Comparison of ENCODE assay signal across 27 cellular contexts in the genomic region with DNA sequence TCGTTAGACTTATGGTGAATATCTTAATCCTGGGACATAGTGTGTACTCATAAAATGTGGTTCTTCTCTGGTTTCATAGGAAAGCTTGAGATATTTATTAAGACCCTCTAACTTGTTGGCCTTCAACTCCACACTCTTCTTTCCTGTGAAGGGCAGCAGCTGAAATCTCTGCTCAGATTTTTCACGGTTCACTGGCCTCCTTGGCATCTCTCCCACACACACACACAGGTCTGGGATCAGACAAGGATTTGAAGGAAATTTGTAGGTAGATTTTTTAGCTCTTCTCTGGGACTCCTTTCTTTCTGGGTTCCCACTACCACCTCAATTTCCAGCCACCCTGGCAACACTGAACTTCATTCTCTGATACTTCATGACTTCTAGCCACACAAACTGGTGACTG.
DNase-seq lines count a peak whose midpoint lies in the region; ATAC-seq, FAIRE-seq and TF ChIP-seq lines count a peak whose summit lies in the region.
"Had no signal": no experiment of that assay in that cellular context is flagged by ENCODE, and none has a peak within 500 bp of the region (broad histone marks: within the 10 kb centered on the region; RNA-seq: fewer than 3 reads in every experiment).

No MANE protein-coding gene starts in this region.

- intact Hi-C loops in right lobe of liver (cut with DNase I), result no loop called here
- intact Hi-C loops in HepG2 (cut with micrococcal nuclease; ENCODE audit: unreplicated experiment), result no loop called here

- H3K27ac ChIP-seq in right lobe of liver, result no peak overlapping the region
- no peak overlapping the region for H3K27ac ChIP-seq in HepG2 (ENCODE audit: extremely low read length, insufficient read depth, low read length)
- peak overlapping the region; percentile 68 for H3K27ac ChIP-seq in VCaP
- H3K27ac ChIP-seq: BLaER1, SJSA1, tibial nerve, WERI-Rb-1 had no signal

- DNase-seq in right lobe of liver, result no peak
- no peak for DNase-seq in HepG2 (ENCODE audit: low spot score)
- DNase-seq in kidney tubule cell (ENCODE audit: low spot score), result peak; percentile 52
- DNase-seq in NCI-H748 treated with DMSO at 0.1 percent for 48 hours (lab: John Stamatoyannopoulos, UW), result no peak
- no peak for DNase-seq in activated CD8-positive, alpha-beta memory T cell treated with anti-CD3 and anti-CD28 coated beads, Interleukin-2, amount 50 U/mL, for 48 hours
- DNase-seq: activated CD4-positive, alpha-beta T cell treated with anti-CD3 and anti-CD28 coated beads for 48 hours; activated effector memory CD4-positive, alpha-beta T cell treated with Interleukin-2 at 50 U/mL for 16 hours; activated T-cell treated with anti-CD3 and anti-CD28 coated beads for 4 hours; effector CD4-positive, alpha-beta T cell; GOT3; immature natural killer cell; IMR-90; midbrain; naive thymus-derived CD4-positive, alpha-beta T cell; NCI-H1930; RPMI8226; stimulated activated CD4-positive, alpha-beta T cell treated with anti-CD3 and anti-CD28 coated beads, Interleukin-4, amount 100 ng/mL, for 1 hour; T-helper 9 cell; WERI-Rb-1 had no signal

- in situ Hi-C loops in HepG2 (cut with HindIII; ENCODE audit: extremely low pct_ligation_motif_present, low pct_unique_long_range_greater_than_20kb), result no loop called here

- TF ChIP-seq CTCF in right lobe of liver (IDR thresholded peaks at IDR 0.05), result no peak
- TF ChIP-seq CTCF in HepG2 (CRISPR knock-in tag; IDR thresholded peaks at IDR 0.05), result no peak
- no peak for TF ChIP-seq CTCF in VCaP (conservative IDR thresholded peaks at IDR 0.05)

- no peak for TF ChIP-seq RAD21 in HepG2 (CRISPR knock-in tag; IDR thresholded peaks at IDR 0.05)

- TF ChIP-seq POLR2A in right lobe of liver (IDR thresholded peaks at IDR 0.05), result no peak
- no peak for TF ChIP-seq POLR2A in HepG2 (IDR thresholded peaks at IDR 0.05; ENCODE audit: insufficient read depth in 1 of 2, low read depth in 2 of 2, low read length in 2 of 2)

- BruUV-seq in HepG2 (replicated peaks; lab: Mats Ljungman, UMichigan), result no TSS peak

- H3K9me3 ChIP-seq in right lobe of liver (no peaks in the 10 kb centered on the region), HepG2 (ENCODE audit: low read length) (no peaks in the 10 kb centered on the region)
- H3K9me3 ChIP-seq: BLaER1, SJSA1 had no signal

- ATAC-seq in right lobe of liver, result peak in 3 of 4 donors; percentile 30 to 45 (median 41)
- ATAC-seq in HepG2, result no peak
- no peak for ATAC-seq in GM19452 (IDR thresholded peaks at IDR 0.05; ENCODE audit: unreplicated experiment)
- ATAC-seq: activated naive CD4-positive, alpha-beta T cell treated with anti-CD3 and anti-CD28 coated beads, Interleukin-2, amount 50 U/mL, for 72 hours; naive thymus-derived CD4-positive, alpha-beta T cell had no signal

- H3K79me2 ChIP-seq in HepG2 (ENCODE audit: insufficient read depth, low read length), result no peaks in the 10 kb centered on the region

- H3K27me3 ChIP-seq in right lobe of liver, result no peaks in the 10 kb centered on the region
- H3K27me3 ChIP-seq in HepG2 (ENCODE audit: control insufficient read depth in 1 of 2, insufficient read depth in 2 of 2, low read length in 2 of 2), result no peaks in the 10 kb centered on the region
- H3K27me3 ChIP-seq: BLaER1, SJSA1, tibial nerve had no signal

- FAIRE-seq in HepG2 (lab: Jason Lieb, UNC), result no peak
- FAIRE-seq: bronchial epithelial cell, colon had no signal

- POLR2A ChIA-PET in HepG2 (lab: Yijun Ruan, JAX), result no interaction called here

- H3K9ac ChIP-seq in HepG2 (ENCODE audit: insufficient read depth, low read depth, low read length), result no peak overlapping the region
- H3K9ac ChIP-seq: BLaER1 had no signal

- no peak overlapping the region for H2AFZ ChIP-seq in HepG2 (ENCODE audit: low read length)

- 19% methylated on average over 1 of the region's 2 CpGs for WGBS in right lobe of liver (ENCODE audit: insufficient coverage, low coverage, low lambda C conversion rate, missing lambda C conversion rate)
- 61% methylated on average over 2 of the region's 2 CpGs for WGBS in HepG2 (ENCODE audit: low lambda C conversion rate)

- H3K4me1 ChIP-seq in right lobe of liver, result peaks cover 0 to 7% (median 0%) of the 10 kb centered on the region in 4 donors
- H3K4me1 ChIP-seq in HepG2 (ENCODE audit: insufficient read depth, low read length), result no peaks in the 10 kb centered on the region
- H3K4me1 ChIP-seq: BLaER1, SJSA1, tibial nerve had no signal

- H3K36me3 ChIP-seq in right lobe of liver, result no peaks in the 10 kb centered on the region
- H3K36me3 ChIP-seq in HepG2 (replicated peaks in 1 of 2; ENCODE audit: control insufficient read depth in 1 of 2, insufficient read depth in 2 of 2, low read length in 2 of 2), result no peaks in the 10 kb centered on the region
- H3K36me3 ChIP-seq: BLaER1, SJSA1, tibial nerve, WERI-Rb-1 had no signal

- no peak overlapping the region for H3K4me2 ChIP-seq in HepG2 (ENCODE audit: low read depth, low read length)
- H3K4me2 ChIP-seq: BLaER1 had no signal

- CTCF ChIA-PET in HepG2 (lab: Yijun Ruan, JAX; ENCODE audit: low intra/inter-chr PET ratio, low total read pairs), result no interaction called here

- H4K20me1 ChIP-seq in HepG2 (ENCODE audit: insufficient read depth, low read length), result no peaks in the 10 kb centered on the region
- H4K20me1 ChIP-seq: BLaER1 had no signal

- TF ChIP-seq EP300 in HepG2 (IDR thresholded peaks at IDR 0.05; ENCODE audit: low read depth in 2 of 2, low read length in 2 of 2), result no peak
- no peak for TF ChIP-seq EP300 in HepG2 (CRISPR knock-in tag; IDR thresholded peaks at IDR 0.05; ENCODE audit: borderline replicate concordance)

- no peak overlapping the region for H3K4me3 ChIP-seq in right lobe of liver
- no peak overlapping the region for H3K4me3 ChIP-seq in HepG2 (replicated peaks in 1 of 3; ENCODE audit: insufficient read depth in 1 of 3, low read depth in 2 of 3, low read length in 3 of 3)
- H3K4me3 ChIP-seq: BLaER1, SJSA1, tibial nerve had no signal

TF ChIP-seq in HepG2, 621 proteins besides CTCF, POLR2A, EP300 and RAD21:
- no peak for TF ChIP-seq ZNF558 (CRISPR knock-in tag; IDR thresholded peaks at IDR 0.05; ENCODE audit: borderline replicate concordance)
- TF ChIP-seq ZNF703 (CRISPR knock-in tag; IDR thresholded peaks at IDR 0.05; ENCODE audit: borderline replicate concordance), result no peak
- TF ChIP-seq MTF1 (CRISPR knock-in tag; IDR thresholded peaks at IDR 0.05), result no peak
- TF ChIP-seq RBM22 (optimal IDR thresholded peaks at IDR 0.05; ENCODE audit: low read length), result no peak
- TF ChIP-seq ZNF788 (CRISPR knock-in tag; IDR thresholded peaks at IDR 0.05; ENCODE audit: borderline replicate concordance), result no peak
- no peak for TF ChIP-seq ZNF326 (CRISPR knock-in tag; IDR thresholded peaks at IDR 0.05; ENCODE audit: borderline replicate concordance)
- TF ChIP-seq, protein P1, sequence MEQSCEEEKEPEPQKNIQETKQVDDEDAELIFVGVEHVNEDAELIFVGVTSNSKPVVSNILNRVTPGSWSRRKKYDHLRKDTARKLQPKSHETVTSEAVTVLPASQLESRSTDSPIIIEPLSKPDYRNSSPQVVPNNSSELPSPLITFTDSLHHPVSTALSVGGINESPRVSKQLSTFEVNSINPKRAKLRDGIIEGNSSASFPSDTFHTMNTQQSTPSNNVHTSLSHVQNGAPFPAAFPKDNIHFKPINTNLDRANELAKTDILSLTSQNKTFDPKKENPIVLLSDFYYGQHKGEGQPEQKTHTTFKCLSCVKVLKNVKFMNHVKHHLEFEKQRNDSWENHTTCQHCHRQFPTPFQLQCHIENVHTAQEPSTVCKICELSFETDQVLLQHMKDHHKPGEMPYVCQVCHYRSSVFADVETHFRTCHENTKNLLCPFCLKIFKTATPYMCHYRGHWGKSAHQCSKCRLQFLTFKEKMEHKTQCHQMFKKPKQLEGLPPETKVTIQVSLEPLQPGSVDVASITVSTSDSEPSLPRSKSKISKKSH (CRISPR knock-in tag; IDR thresholded peaks at IDR 0.05; ENCODE audit: borderline replicate concordance), result no peak
- TF ChIP-seq ZNF589 (CRISPR knock-in tag; conservative IDR thresholded peaks at IDR 0.05), result no peak
- no peak for TF ChIP-seq PHF5A (CRISPR knock-in tag; IDR thresholded peaks at IDR 0.05; ENCODE audit: low read depth, unreplicated experiment)
- no peak for TF ChIP-seq ZNF451 (CRISPR knock-in tag; IDR thresholded peaks at IDR 0.05)
- no peak for TF ChIP-seq ZNF672 (CRISPR knock-in tag; IDR thresholded peaks at IDR 0.05)
- TF ChIP-seq PAX8 (CRISPR knock-in tag; IDR thresholded peaks at IDR 0.05; ENCODE audit: borderline replicate concordance), result no peak

Comparison
In these comparisons a context has a peak if more than half of its experiments do, and no peak if none do; other contexts are left out.
1. ATAC-seq: peak in right lobe of liver (3 of 4); none in HepG2 (single experiment) and GM19452 (single experiment).